In genomic region chr12:89918172-89918880, GRCh38 we compare ENCODE assay signal across 17 cellular contexts.
A peak's percentile ranks its signal among the peaks of the same experiment; 100 is the strongest.
DNase-seq lines count a peak whose midpoint lies in the region; ATAC-seq and TF ChIP-seq lines count a peak whose summit lies in the region.
"Had no signal": no experiment of that assay in that cellular context is flagged by ENCODE, and none has a peak within 500 bp of the region (broad histone marks: within the 10 kb centered on the region; RNA-seq: fewer than 3 reads in every experiment).

No MANE protein-coding gene starts in this region.

- no peak for TF ChIP-seq EP300 in upper lobe of left lung (IDR thresholded peaks at IDR 0.05)

- DNase-seq in Calu3 = peak; percentile 59
- peak; percentile 35 for DNase-seq in HuH-7.5 (ENCODE audit: low spot score)
- DNase-seq in naive thymus-derived CD4-positive, alpha-beta T cell = peak in 2 of 9 donors; percentile 2 to 6
- DNase-seq in AG08395 (ENCODE audit: low spot score) = no peak
- DNase-seq in upper lobe of left lung = no peak
- no peak for DNase-seq in NCI-H1694 treated with DMSO at 0.1 percent for 48 hours (lab: John Stamatoyannopoulos, UW)
- DNase-seq: activated CD8-positive, alpha-beta memory T cell treated with anti-CD3 and anti-CD28 coated beads for 24 hours; activated effector memory CD4-positive, alpha-beta T cell treated with Interleukin-2 at 50 U/mL for 16 hours; CD4-positive, alpha-beta T cell; GOT3; NCI-H1694; right lobe of liver; SK-N-SH; stimulated activated CD4-positive, alpha-beta T cell treated with anti-CD3 and anti-CD28 coated beads, Interleukin-4, amount 100 ng/mL, for 1 hour had no signal

- no peaks in the 10 kb centered on the region for H3K4me1 ChIP-seq in naive thymus-derived CD4-positive, alpha-beta T cell (ENCODE audit: control insufficient read depth in 2 of 2, insufficient read depth in 2 of 2, low read length in 2 of 2)
- no peaks in the 10 kb centered on the region for H3K4me1 ChIP-seq in upper lobe of left lung
- H3K4me1 ChIP-seq: right lobe of liver had no signal

- H3K27ac ChIP-seq in VCaP (peak overlapping the region; percentile 58), upper lobe of left lung (no peak overlapping the region)
- no peak overlapping the region for H3K27ac ChIP-seq in naive thymus-derived CD4-positive, alpha-beta T cell (ENCODE audit: low read depth, low read length)
- H3K27ac ChIP-seq: right lobe of liver had no signal

- no peaks in the 10 kb centered on the region for H3K9me3 Mint-ChIP-seq in Calu3 (ENCODE audit: low read depth, unreplicated experiment)
- H3K9me3 Mint-ChIP-seq in naive thymus-derived CD4-positive, alpha-beta T cell = peaks cover 0 to 2% (median 0%) of the 10 kb centered on the region in 11 donors
- H3K9me3 Mint-ChIP-seq: CD4-positive, alpha-beta T cell had no signal

- intact Hi-C loops in Calu3 (cut with micrococcal nuclease; ENCODE audit: unreplicated experiment) = no loop called here
- intact Hi-C loops in naive thymus-derived CD4-positive, alpha-beta T cell (cut with micrococcal nuclease) = no loop called here

- H3K36me3 Mint-ChIP-seq in Calu3 (ENCODE audit: insufficient read depth, unreplicated experiment) = no peaks in the 10 kb centered on the region
- no peaks in the 10 kb centered on the region for H3K36me3 Mint-ChIP-seq in naive thymus-derived CD4-positive, alpha-beta T cell

- H3K4me1 Mint-ChIP-seq in Calu3 (ENCODE audit: low read depth, unreplicated experiment) = peaks cover 17% of the 10 kb centered on the region
- peaks cover 0 to 6% (median 5%) of the 10 kb centered on the region in 7 donors for H3K4me1 Mint-ChIP-seq in naive thymus-derived CD4-positive, alpha-beta T cell

- no peaks in the 10 kb centered on the region for H3K27me3 Mint-ChIP-seq in Calu3 (ENCODE audit: unreplicated experiment)
- peaks cover 0 to 2% (median 0%) of the 10 kb centered on the region in 5 donors for H3K27me3 Mint-ChIP-seq in naive thymus-derived CD4-positive, alpha-beta T cell
- H3K27me3 Mint-ChIP-seq: CD4-positive, alpha-beta T cell had no signal

- TF ChIP-seq CTCF in Calu3 (IDR thresholded peaks at IDR 0.05; ENCODE audit: unreplicated experiment) = no peak
- TF ChIP-seq CTCF in VCaP (conservative IDR thresholded peaks at IDR 0.05) = no peak; the same call in 1 of the 2 replicates
- no peak for TF ChIP-seq CTCF in upper lobe of left lung (IDR thresholded peaks at IDR 0.05)

- no peaks in the 10 kb centered on the region for H3K9me3 ChIP-seq in naive thymus-derived CD4-positive, alpha-beta T cell (ENCODE audit: control insufficient read depth in 2 of 3, low read length in 3 of 3)
- no peaks in the 10 kb centered on the region for H3K9me3 ChIP-seq in upper lobe of left lung
- H3K9me3 ChIP-seq: right lobe of liver, SK-N-SH had no signal

- peak overlapping the region; percentile 11 for H3K4me3 Mint-ChIP-seq in Calu3 (ENCODE audit: low read depth, unreplicated experiment)
- H3K4me3 Mint-ChIP-seq in naive thymus-derived CD4-positive, alpha-beta T cell = no peak overlapping the region
- H3K4me3 Mint-ChIP-seq: CD4-positive, alpha-beta T cell had no signal

- H3K36me3 ChIP-seq in naive thymus-derived CD4-positive, alpha-beta T cell (ENCODE audit: control insufficient read depth in 2 of 3, insufficient read depth in 3 of 3, low read length in 3 of 3) = no peaks in the 10 kb centered on the region
- H3K36me3 ChIP-seq in upper lobe of left lung = no peaks in the 10 kb centered on the region
- H3K36me3 ChIP-seq: right lobe of liver had no signal

- BruUV-seq in Calu3 (replicated peaks; lab: Mats Ljungman, UMichigan) = no TSS peak

- CTCF ChIA-PET in Calu3 (lab: Charles Lee) = no interaction called here
- CTCF ChIA-PET in naive thymus-derived CD4-positive, alpha-beta T cell (lab: Charles Lee) = interaction anchor here (0.6 kb wide), 3 partner anchors 39 to 612 kb away, joined by 3 to 4 read pairs (median 3); partner anchors contain the start of gene ATP2B1

- POLR2A ChIA-PET in naive thymus-derived CD4-positive, alpha-beta T cell (lab: Charles Lee) = interaction anchor here (0.6 to 0.8 kb wide), 2 partner anchors 38 to 70 kb away, joined by 3 read pairs; no protein-coding TSS in a partner anchor

- ATAC-seq in naive thymus-derived CD4-positive, alpha-beta T cell = no peak
- ATAC-seq in HG03439 (IDR thresholded peaks at IDR 0.05; ENCODE audit: unreplicated experiment) (no peak), upper lobe of left lung (ENCODE audit: low FRiP score in 2 of 2) (no peak)
- ATAC-seq: K562 had no signal

- TF ChIP-seq POLR2A in upper lobe of left lung (IDR thresholded peaks at IDR 0.05) = no peak

- WGBS in upper lobe of left lung, 2 donors = 69 to 82% methylated on average over 5 of the region's 5 CpGs

- H3K27ac Mint-ChIP-seq in Calu3 (ENCODE audit: unreplicated experiment) = peak overlapping the region; percentile 30
- H3K27ac Mint-ChIP-seq in naive thymus-derived CD4-positive, alpha-beta T cell = peak overlapping the region in 6 of 9 donors; percentile 2 to 79 (median 34)
- H3K27ac Mint-ChIP-seq: CD4-positive, alpha-beta T cell had no signal

- H3K27me3 ChIP-seq in naive thymus-derived CD4-positive, alpha-beta T cell (ENCODE audit: control insufficient read depth in 2 of 2, insufficient read depth in 2 of 2, low read length in 2 of 2) = no peaks in the 10 kb centered on the region
- no peaks in the 10 kb centered on the region for H3K27me3 ChIP-seq in upper lobe of left lung
- H3K27me3 ChIP-seq: right lobe of liver had no signal

- H3K4me3 ChIP-seq in naive thymus-derived CD4-positive, alpha-beta T cell (ENCODE audit: low read length) = no peak overlapping the region
- H3K4me3 ChIP-seq in upper lobe of left lung = no peak overlapping the region
- H3K4me3 ChIP-seq: K562, right lobe of liver had no signal

Comparison
In these comparisons a context has a peak if more than half of its experiments do, and no peak if none do; other contexts are left out.
1. DNase-seq: peak in Calu3 (single experiment) and HuH-7.5 (single experiment); none in AG08395 (single experiment), upper lobe of left lung (0 of 2) and NCI-H1694 treated with DMSO at 0.1 percent for 48 hours (single experiment).